ENCODE assay signal across 19 cellular contexts in the genomic region with DNA sequence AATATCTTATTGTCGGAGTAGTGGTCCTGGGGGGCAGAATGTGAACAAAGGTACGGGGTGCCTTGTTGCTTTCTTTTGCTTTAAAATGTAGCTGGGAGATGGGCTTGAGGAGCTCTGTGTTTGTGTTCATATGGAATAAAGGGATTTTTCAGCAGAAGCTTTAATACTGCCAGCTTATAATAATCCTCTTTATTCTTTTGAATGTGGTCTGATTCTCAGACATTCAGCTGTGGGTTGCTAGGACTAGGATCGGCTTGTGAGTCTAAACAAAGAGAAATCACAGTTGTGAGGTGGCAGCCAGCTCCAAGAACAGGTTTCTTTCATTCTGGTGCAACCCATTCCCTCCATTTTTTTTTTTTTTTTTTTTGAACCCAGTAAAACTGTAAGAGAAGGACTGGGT. TPM values are rescaled to one million over a fixed set of nuclear protein-coding genes. Genes with fewer than 3 reads are reported as not detected.
"Had no signal": no experiment of that assay in that cellular context is flagged by ENCODE, and none has a peak within 500 bp of the region (broad histone marks: within the 10 kb centered on the region; RNA-seq: fewer than 3 reads in every experiment).

No MANE protein-coding gene starts in this region.

- DNase-seq: activated CD4-positive, alpha-beta memory T cell treated with anti-CD3 and anti-CD28 coated beads, Interleukin-2, amount 10 ng/mL, durations not matched to agents 7 days and 5 days; activated CD4-positive, alpha-beta T cell treated with anti-CD3 and anti-CD28 coated beads for 48 hours; activated CD4-positive, CD25-positive, alpha-beta regulatory T cell; activated CD8-positive, alpha-beta memory T cell treated with anti-CD3 and anti-CD28 coated beads, Interleukin-2, amount 10 ng/mL, durations not matched to agents 7 days and 5 days; activated naive CD4-positive, alpha-beta T cell; activated naive CD8-positive, alpha-beta T cell treated with anti-CD3 and anti-CD28 coated beads for 36 hours; body of pancreas; central memory CD4-positive, alpha-beta T cell; colonic mucosa; heart left ventricle; left ventricle myocardium inferior; mammary epithelial cell; mucosa of descending colon; naive B cell; ovary; sigmoid colon; stimulated activated naive CD4-positive, alpha-beta T cell; transverse colon had no signal

- H3K4me3 ChIP-seq: body of pancreas, colonic mucosa, heart left ventricle, left ventricle myocardium inferior, mucosa of descending colon, ovary, sigmoid colon, transverse colon had no signal

- ATAC-seq: activated CD8-positive, alpha-beta memory T cell treated with anti-CD3 and anti-CD28 coated beads, Interleukin-2, amount 10 ng/mL, durations not matched to agents 7 days and 5 days; activated T-helper 17 cell treated with anti-CD3 and anti-CD28 coated beads, Interleukin-2, amount 50 U/mL, for 72 hours; body of pancreas; heart left ventricle; mucosa of descending colon had no signal

- H3K36me3 ChIP-seq: colonic mucosa, ovary had no signal

- H3K27ac ChIP-seq: body of pancreas, colonic mucosa, heart left ventricle, left ventricle myocardium inferior, ovary, sigmoid colon, transverse colon had no signal

- H3K9me3 ChIP-seq: body of pancreas, colonic mucosa, heart left ventricle, left ventricle myocardium inferior, mucosa of descending colon, ovary, sigmoid colon, transverse colon had no signal

- H3K4me1 ChIP-seq: body of pancreas, colonic mucosa, heart left ventricle, left ventricle myocardium inferior, sigmoid colon, transverse colon had no signal

- H3K27me3 ChIP-seq: body of pancreas, colonic mucosa, heart left ventricle, ovary, sigmoid colon, transverse colon had no signal

RNA-seq across cellular contexts. Expression of a gene that starts 47.2 kb away (rescaled TPM):
- total RNA-seq: activated CD8-positive, alpha-beta memory T cell treated with anti-CD3 and anti-CD28 coated beads, Interleukin-2, amount 10 ng/mL, durations not matched to agents 7 days and 5 days had no signal
